Comparison of ENCODE assay signal across 11 cellular contexts in the genomic region with DNA sequence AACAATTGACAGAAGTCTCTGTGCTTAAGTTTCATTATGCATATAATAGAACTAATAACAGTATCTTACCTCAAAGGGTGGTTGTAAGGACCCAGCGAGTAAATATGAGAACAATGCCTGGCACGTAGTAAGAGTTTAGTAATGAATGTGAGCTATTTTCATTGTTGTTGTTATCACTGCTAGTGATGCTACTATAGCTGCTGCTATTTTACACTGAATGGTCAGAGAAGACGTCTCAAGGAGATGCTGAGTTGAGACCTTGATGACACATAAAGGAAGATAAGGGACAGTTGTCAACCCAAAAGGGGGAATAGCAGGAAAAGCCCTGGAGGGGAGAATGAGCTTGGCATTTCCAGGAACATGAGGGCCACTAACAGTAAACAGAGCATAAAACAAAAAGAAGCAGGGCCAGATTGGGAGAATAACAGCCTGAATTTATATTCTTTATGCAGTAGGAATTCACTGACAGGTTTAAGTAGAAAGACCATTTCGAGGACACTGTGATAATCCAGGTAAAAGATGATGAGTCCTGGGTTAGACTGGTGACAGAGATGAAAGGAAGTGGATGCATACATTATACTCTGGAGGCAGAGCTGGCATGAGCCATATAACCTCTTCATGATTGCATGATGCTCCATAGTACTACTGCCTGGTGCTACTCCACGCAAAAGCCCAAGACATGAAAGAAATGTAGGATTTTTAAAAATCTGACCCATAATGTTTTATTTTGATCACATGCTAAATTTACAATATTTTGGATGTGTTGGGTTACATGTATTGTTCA. TPM values are rescaled to one million over a fixed set of nuclear protein-coding genes. Genes with fewer than 3 reads are reported as not detected.
DNase-seq lines count a peak whose midpoint lies in the region; ATAC-seq lines count a peak whose summit lies in the region.
"Had no signal": no experiment of that assay in that cellular context is flagged by ENCODE, and none has a peak within 500 bp of the region (broad histone marks: within the 10 kb centered on the region; RNA-seq: fewer than 3 reads in every experiment).

No MANE protein-coding gene starts in this region.

- no peaks in the 10 kb centered on the region for H3K36me3 ChIP-seq in effector memory CD4-positive, alpha-beta T cell (ENCODE audit: control insufficient read depth, insufficient read depth, low read length)
- H3K36me3 ChIP-seq: esophagus muscularis mucosa, right lobe of liver had no signal

- peaks cover 21% of the 10 kb centered on the region for H3K4me1 Mint-ChIP-seq in activated naive CD4-positive, alpha-beta T cell treated with anti-CD3 and anti-CD28 coated beads, Interleukin-2, amount 10 ng/mL, durations not matched to agents 7 days and 5 days

- H3K4me3 ChIP-seq in effector memory CD4-positive, alpha-beta T cell (ENCODE audit: insufficient read depth, low read depth, low read length, poor library complexity, severe bottlenecking), result no peak overlapping the region
- H3K4me3 ChIP-seq: esophagus muscularis mucosa, right lobe of liver had no signal

- no peak for DNase-seq in activated naive CD4-positive, alpha-beta T cell treated with anti-CD3 and anti-CD28 coated beads, Interleukin-2, amount 50 U/mL, for 72 hours (ENCODE audit: low spot score in 2 of 2)
- no peak for DNase-seq in activated naive CD4-positive, alpha-beta T cell treated with anti-CD3 and anti-CD28 coated beads, Interleukin-2, amount 10 ng/mL, durations not matched to agents 7 days and 5 days
- no peak for DNase-seq in substantia nigra (lab: John Stamatoyannopoulos, UW)
- no peak for DNase-seq in CD1c-positive myeloid dendritic cell (ENCODE audit: extremely low spot score)
- DNase-seq in effector memory CD4-positive, alpha-beta T cell, result no peak
- DNase-seq in NOMO-1 treated with dmso at 0.1 percent for 144 hours (lab: John Stamatoyannopoulos, UW; ENCODE audit: unreplicated experiment), result no peak
- DNase-seq: right lobe of liver, T1000 had no signal

- peaks cover 0 to 24% of the 10 kb centered on the region in 2 donors for H3K36me3 Mint-ChIP-seq in activated naive CD4-positive, alpha-beta T cell treated with anti-CD3 and anti-CD28 coated beads, Interleukin-2, amount 50 U/mL, for 72 hours
- peaks cover 9% of the 10 kb centered on the region for H3K36me3 Mint-ChIP-seq in activated naive CD4-positive, alpha-beta T cell treated with anti-CD3 and anti-CD28 coated beads, Interleukin-2, amount 10 ng/mL, durations not matched to agents 7 days and 5 days

- no peaks in the 10 kb centered on the region for H3K27me3 ChIP-seq in effector memory CD4-positive, alpha-beta T cell (replicated peaks; ENCODE audit: control insufficient read depth, insufficient read depth, low read length, poor library complexity, severe bottlenecking)
- H3K27me3 ChIP-seq: esophagus muscularis mucosa, right lobe of liver had no signal

- peak overlapping the region; percentile 2 to 98 for H3K27ac Mint-ChIP-seq in activated naive CD4-positive, alpha-beta T cell treated with anti-CD3 and anti-CD28 coated beads, Interleukin-2, amount 50 U/mL, for 72 hours
- no peak overlapping the region for H3K27ac Mint-ChIP-seq in activated naive CD4-positive, alpha-beta T cell treated with anti-CD3 and anti-CD28 coated beads, Interleukin-2, amount 10 ng/mL, durations not matched to agents 7 days and 5 days

- H3K9me3 ChIP-seq in effector memory CD4-positive, alpha-beta T cell (ENCODE audit: control insufficient read depth, low read length), result no peaks in the 10 kb centered on the region
- H3K9me3 ChIP-seq: esophagus muscularis mucosa, right lobe of liver had no signal

- peaks cover 4 to 8% of the 10 kb centered on the region in 2 donors for H3K9me3 Mint-ChIP-seq in activated naive CD4-positive, alpha-beta T cell treated with anti-CD3 and anti-CD28 coated beads, Interleukin-2, amount 50 U/mL, for 72 hours
- no peaks in the 10 kb centered on the region for H3K9me3 Mint-ChIP-seq in activated naive CD4-positive, alpha-beta T cell treated with anti-CD3 and anti-CD28 coated beads, Interleukin-2, amount 10 ng/mL, durations not matched to agents 7 days and 5 days

- peak overlapping the region; percentile 74 for H3K27ac ChIP-seq in substantia nigra (ENCODE audit: low read depth, low read length, poor library complexity, severe bottlenecking)
- no peak overlapping the region for H3K27ac ChIP-seq in effector memory CD4-positive, alpha-beta T cell (ENCODE audit: insufficient read depth, low read length, poor library complexity, severe bottlenecking)
- H3K27ac ChIP-seq: esophagus muscularis mucosa, right lobe of liver had no signal

- no peaks in the 10 kb centered on the region for H3K27me3 Mint-ChIP-seq in activated naive CD4-positive, alpha-beta T cell treated with anti-CD3 and anti-CD28 coated beads, Interleukin-2, amount 10 ng/mL, durations not matched to agents 7 days and 5 days

- ATAC-seq in activated naive CD4-positive, alpha-beta T cell treated with anti-CD3 and anti-CD28 coated beads, Interleukin-2, amount 50 U/mL, for 72 hours, result peak; percentile 65 to 94
- peak; percentile 70 for ATAC-seq in HG02571 (IDR thresholded peaks at IDR 0.05; ENCODE audit: unreplicated experiment)
- peak; percentile 69 for ATAC-seq in HG03469 (IDR thresholded peaks at IDR 0.05; ENCODE audit: unreplicated experiment)
- ATAC-seq: right lobe of liver had no signal

- peaks cover 5% of the 10 kb centered on the region for H3K4me1 ChIP-seq in effector memory CD4-positive, alpha-beta T cell (ENCODE audit: control insufficient read depth, insufficient read depth, low read length, poor library complexity, severe bottlenecking)
- H3K4me1 ChIP-seq: right lobe of liver had no signal

- CTCF ChIA-PET in activated naive CD4-positive, alpha-beta T cell treated with anti-CD3 and anti-CD28 coated beads, Interleukin-2, amount 10 ng/mL, durations not matched to agents 7 days and 5 days (lab: Charles Lee), result no interaction called here

- no peak overlapping the region for H3K4me3 Mint-ChIP-seq in activated naive CD4-positive, alpha-beta T cell treated with anti-CD3 and anti-CD28 coated beads, Interleukin-2, amount 10 ng/mL, durations not matched to agents 7 days and 5 days

RNA-seq across cellular contexts. Expression of gene ATP8A1, which starts 23.1 kb away (rescaled TPM):
- 10 to 100 TPM; 36.6 to 45.7 TPM for total RNA-seq in activated naive CD4-positive, alpha-beta T cell treated with anti-CD3 and anti-CD28 coated beads, Interleukin-2, amount 50 U/mL, for 72 hours
